Comparison of ENCODE assay signal across 8 cellular contexts in genomic region chr19:44800461-44800860, GRCh38. TPM values are rescaled to one million over a fixed set of nuclear protein-coding genes. Genes with fewer than 3 reads are reported as not detected.
DNase-seq lines count a peak whose midpoint lies in the region; ATAC-seq and TF ChIP-seq lines count a peak whose summit lies in the region.

No MANE protein-coding gene starts in this region.

- H3K79me2 ChIP-seq in KMS-11 (ENCODE audit: insufficient read depth, low read depth): no peaks in the 10 kb centered on the region

- no peak overlapping the region for H3K9ac ChIP-seq in KMS-11

- H3K27ac ChIP-seq in KMS-11 (no peak overlapping the region), tibial artery (no peak overlapping the region)

- peak; percentile 94 for TF ChIP-seq CTCF in AG10803 (conservative IDR thresholded peaks at IDR 0.05; ENCODE audit: low read length)
- TF ChIP-seq CTCF in KMS-11 (conservative IDR thresholded peaks at IDR 0.05; ENCODE audit: low read depth, low read length): peak; percentile 86
- peak in 2 of 3 donors; percentile 46 to 84 for TF ChIP-seq CTCF in omental fat pad (IDR thresholded peaks at IDR 0.05)
- peak; percentile 96 for TF ChIP-seq CTCF in tibial artery (IDR thresholded peaks at IDR 0.05)

- H3K4me1 ChIP-seq in KMS-11 (ENCODE audit: low read depth, poor library complexity, severe bottlenecking) (peaks cover 28% of the 10 kb centered on the region), tibial artery (peaks cover 0 to 15% (median 2%) of the 10 kb centered on the region in 4 donors)

- no peaks in the 10 kb centered on the region for H3K9me3 ChIP-seq in tibial artery

- peak overlapping the region; percentile 66 for H3K4me2 ChIP-seq in KMS-11

- H3K36me3 ChIP-seq in KMS-11 (ENCODE audit: insufficient read depth): no peaks in the 10 kb centered on the region
- no peaks in the 10 kb centered on the region for H3K36me3 ChIP-seq in tibial artery

- H3K4me3 ChIP-seq in AG10803 (ENCODE audit: low read length) (no peak overlapping the region), KMS-11 (IDR thresholded peaks at IDR 0.05; ENCODE audit: insufficient read depth, low read depth, low read length) (no peak overlapping the region), tibial artery (no peak overlapping the region)

- no peaks in the 10 kb centered on the region for H4K20me1 ChIP-seq in KMS-11 (ENCODE audit: insufficient read depth)

- intact Hi-C loops in tibial artery (cut with DNase I; ENCODE audit: low total_unique reads): loop anchor here (1.0 kb wide), 1 partner anchor 43 kb away; no protein-coding TSS in a partner anchor

- peak; percentile 83 for ATAC-seq in omental fat pad (ENCODE audit: low FRiP score)

- peaks cover 34% of the 10 kb centered on the region for H3K27me3 ChIP-seq in KMS-11 (ENCODE audit: insufficient read depth, low read depth)
- no peaks in the 10 kb centered on the region for H3K27me3 ChIP-seq in tibial artery

- peak overlapping the region; percentile 29; the same call in 1 of the 2 replicates for H2AFZ ChIP-seq in KMS-11 (ENCODE audit: low read depth)

- DNase-seq in AG10803 (ENCODE audit: low read depth) (peak; percentile 62), GM19238 (ENCODE audit: insufficient read length, low spot score) (peak; percentile 94), RPMI7951 (ENCODE audit: low read depth) (peak; percentile 68), fibroblast of the conjunctiva (ENCODE audit: low read depth) (peak; percentile 57), omental fat pad (ENCODE audit: low spot score) (peak; percentile 88), tibial artery (peak; percentile 77 to 87)
- DNase-seq in activated T-helper 1 cell treated with anti-CD3 and anti-CD28 coated beads, Interleukin-2, amount 50 U/mL, for 16 hours (ENCODE audit: low read depth in 1 of 2, low spot score in 1 of 2): peak; percentile 70 to 80

RNA-seq across cellular contexts. Expression of gene BCAM, which starts 8.4 kb away (rescaled TPM):
- total RNA-seq in RPMI7951 (2014; rRNA removed; shearing (Covaris generic)): 4.6 and 5.7 TPM in 2 replicates
- total RNA-seq in omental fat pad: 10 to 100 TPM; 37.0 to 55.0 (median 43.0) TPM

RNA-seq across cellular contexts. Expression of gene CBLC, which starts 22.8 kb away (rescaled TPM):
- total RNA-seq in RPMI7951 (2014; rRNA removed; shearing (Covaris generic)): not detected in 2 replicates
- under 1 TPM in 1 of 4 donors, not detected in 3; 0.46 TPM for total RNA-seq in omental fat pad

RNA-seq across cellular contexts. Expression of gene NECTIN2, which starts 45.6 kb away (rescaled TPM):
- total RNA-seq in RPMI7951 (2014; rRNA removed; shearing (Covaris generic)): 49.3 and 51.0 TPM in 2 replicates
- 100 to 1,000 TPM in 2 of 4 donors, 10 to 100 TPM in 2; 58.6 to 129 (median 90.2) TPM for total RNA-seq in omental fat pad

RNA-seq across cellular contexts. Expression of gene BCL3, which starts 52.0 kb away (rescaled TPM):
- total RNA-seq in RPMI7951 (2014; rRNA removed; shearing (Covaris generic)): 21.8 and 22.6 TPM in 2 replicates
- 100 to 1,000 TPM in 1 of 4 donors, 10 to 100 TPM in 3; 12.2 to 113 (median 46.2) TPM for total RNA-seq in omental fat pad
